21 cellular contexts compared by ENCODE assay signal in the genomic region with DNA sequence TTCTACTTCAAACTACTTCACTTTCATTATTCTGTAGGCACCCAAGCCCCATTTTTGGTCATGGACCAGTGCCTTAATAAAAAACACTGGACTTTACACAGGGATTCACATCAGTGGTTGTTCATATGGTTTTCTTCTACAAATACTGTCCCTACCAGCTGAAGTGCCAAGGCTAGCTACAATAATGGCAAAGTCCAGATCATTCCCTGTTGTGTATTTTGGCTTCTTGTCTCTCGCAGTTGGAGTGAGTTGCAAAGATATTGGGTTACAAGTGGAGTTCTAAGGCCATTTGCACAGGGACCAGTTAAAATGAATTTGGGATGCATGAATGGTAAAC. TPM values are rescaled to one million over a fixed set of nuclear protein-coding genes. Genes with fewer than 3 reads are reported as not detected.
DNase-seq lines count a peak whose midpoint lies in the region; ATAC-seq and TF ChIP-seq lines count a peak whose summit lies in the region.
"Had no signal": no experiment of that assay in that cellular context is flagged by ENCODE, and none has a peak within 500 bp of the region (broad histone marks: within the 10 kb centered on the region; RNA-seq: fewer than 3 reads in every experiment).

No MANE protein-coding gene starts in this region.

- ATAC-seq in right lobe of liver (peak; percentile 93 to 96 (median 96)), T-helper 17 cell (no peak), GM18909 (IDR thresholded peaks at IDR 0.05; ENCODE audit: poor library complexity, unreplicated experiment) (no peak)
- ATAC-seq: activated T-cell treated with anti-CD3 and anti-CD28 coated beads, Interleukin-2, amount 50 U/mL, for 72 hours; CD8-positive, alpha-beta T cell; lower lobe of right lung had no signal

- no peaks in the 10 kb centered on the region for H3K36me3 ChIP-seq in right lobe of liver
- H3K36me3 ChIP-seq: heart right ventricle, lower lobe of right lung had no signal

- peaks cover 12% of the 10 kb centered on the region for H3K4me1 Mint-ChIP-seq in HFFc6 (ENCODE audit: low read depth)
- H3K4me1 Mint-ChIP-seq in T-helper 17 cell = no peaks in the 10 kb centered on the region
- H3K4me1 Mint-ChIP-seq: immature natural killer cell had no signal

- no peak for TF ChIP-seq CTCF in right lobe of liver (IDR thresholded peaks at IDR 0.05)
- TF ChIP-seq CTCF in HFFc6 (IDR thresholded peaks at IDR 0.05) = no peak

- 20% methylated on average over 1 of the region's 1 CpG for WGBS in right lobe of liver (ENCODE audit: insufficient coverage, low coverage, low lambda C conversion rate, missing lambda C conversion rate)

- no peaks in the 10 kb centered on the region; the same call in none of the 2 replicates for H3K27me3 Mint-ChIP-seq in HFFc6 (ENCODE audit: insufficient read depth)
- no peaks in the 10 kb centered on the region for H3K27me3 Mint-ChIP-seq in T-helper 17 cell
- H3K27me3 Mint-ChIP-seq: activated naive CD4-positive, alpha-beta T cell treated with anti-CD3 and anti-CD28 coated beads, Interleukin-2, amount 50 U/mL, for 24 hours had no signal

- H3K27me3 ChIP-seq in right lobe of liver = no peaks in the 10 kb centered on the region
- H3K27me3 ChIP-seq: heart right ventricle, tibial nerve had no signal

- H3K36me3 Mint-ChIP-seq in HFFc6 (ENCODE audit: low read depth) = peaks cover 5% of the 10 kb centered on the region; the same call in 1 of the 2 replicates
- H3K36me3 Mint-ChIP-seq in T-helper 17 cell (ENCODE audit: low read depth) = peaks cover 2% of the 10 kb centered on the region

- peak overlapping the region in 1 of 3 donors; percentile 11 for H3K4me3 ChIP-seq in right lobe of liver
- H3K4me3 ChIP-seq: GM23248, heart right ventricle, lower lobe of right lung, tibial nerve had no signal

- H3K4me1 ChIP-seq in right lobe of liver = peaks cover 0 to 19% (median 3%) of the 10 kb centered on the region in 4 donors
- H3K4me1 ChIP-seq: lower lobe of right lung, tibial nerve had no signal

- intact Hi-C loops in right lobe of liver (cut with DNase I) = no loop called here

- H3K9me3 ChIP-seq in right lobe of liver (no peaks in the 10 kb centered on the region), T-helper 17 cell (ENCODE audit: control insufficient read depth, low read length, poor library complexity, severe bottlenecking) (no peaks in the 10 kb centered on the region)
- H3K9me3 ChIP-seq: lower lobe of right lung had no signal

- H3K4me3 Mint-ChIP-seq in HFFc6 (no peak overlapping the region), T-helper 17 cell (no peak overlapping the region)
- H3K4me3 Mint-ChIP-seq: activated naive CD4-positive, alpha-beta T cell treated with anti-CD3 and anti-CD28 coated beads, Interleukin-2, amount 50 U/mL, for 24 hours; activated T-cell treated with anti-CD3 and anti-CD28 coated beads, Interleukin-2, amount 50 U/mL, for 72 hours; CD8-positive, alpha-beta T cell; immature natural killer cell had no signal

- no peak for TF ChIP-seq POLR2A in right lobe of liver (IDR thresholded peaks at IDR 0.05)

- H3K27ac Mint-ChIP-seq in HFFc6 (no peak overlapping the region), T-helper 17 cell (no peak overlapping the region)
- H3K27ac Mint-ChIP-seq: activated naive CD4-positive, alpha-beta T cell treated with anti-CD3 and anti-CD28 coated beads, Interleukin-2, amount 50 U/mL, for 24 hours; activated T-cell treated with anti-CD3 and anti-CD28 coated beads, Interleukin-2, amount 50 U/mL, for 72 hours; CD8-positive, alpha-beta T cell; immature natural killer cell had no signal

- H3K9me3 Mint-ChIP-seq in HFFc6 = peaks cover 5% of the 10 kb centered on the region
- H3K9me3 Mint-ChIP-seq: activated naive CD4-positive, alpha-beta T cell treated with anti-CD3 and anti-CD28 coated beads, Interleukin-2, amount 50 U/mL, for 24 hours had no signal

- DNase-seq in DMS53 (lab: John Stamatoyannopoulos, UW) (peak; percentile 84), NCI-H1092 treated with DMSO at 0.1 percent for 48 hours (lab: John Stamatoyannopoulos, UW) (peak; percentile 97), NCI-H510A (lab: John Stamatoyannopoulos, UW) (peak; percentile 49), right lobe of liver (peak in 1 of 3 donors; percentile 77), HFFc6 (no peak), T-helper 17 cell (no peak)
- DNase-seq: activated CD4-positive, CD25-positive, alpha-beta regulatory T cell treated with anti-CD3 and anti-CD28 coated beads, Interleukin-2, amount 50 U/mL, for 72 hours; activated T-cell treated with anti-CD3 and anti-CD28 coated beads, Interleukin-2, amount 50 U/mL, for 72 hours; CD8-positive, alpha-beta T cell; heart right ventricle; immature natural killer cell; KG1; lower lobe of right lung; NCI-H82; stimulated activated CD4-positive, alpha-beta T cell treated with anti-CD3 and anti-CD28 coated beads, Interleukin-1b, Interleukin-23, amount 100 ng/mL, for 48 hours; stimulated activated naive CD4-positive, alpha-beta T cell treated with Interleukin-2 at 50 U/mL for 16 hours; T1000 had no signal

- H3K27ac ChIP-seq in right lobe of liver = peak overlapping the region in 2 of 3 donors; percentile 75 to 90
- H3K27ac ChIP-seq: GM23248, heart right ventricle, lower lobe of right lung, tibial nerve had no signal

RNA-seq across cellular contexts. Expression of a gene that starts 16.7 kb away (rescaled TPM):
- total RNA-seq in right lobe of liver (10 to 100 TPM; 25.1 to 34.0 (median 28.1) TPM), T-helper 17 cell (10 to 100 TPM; 46.7 to 49.3 TPM)
- total RNA-seq in HFFc6 (2021; fragmentation: NEBNext Ultra II Directional; extraction: Animal tissue kit (Norgen Biotek cat#: 25700)) = 10 to 100 TPM; 51.7 to 61.0 (median 56.4) TPM

Comparison
In these comparisons a context has a peak if more than half of its experiments do, and no peak if none do; other contexts are left out.
1. DNase-seq: peak in DMS53 (single experiment), NCI-H1092 treated with DMSO at 0.1 percent for 48 hours (single experiment) and NCI-H510A (single experiment); none in HFFc6 (single experiment) and T-helper 17 cell (0 of 3).
2. ATAC-seq: peak in right lobe of liver (4 of 4); none in T-helper 17 cell (single experiment) and GM18909 (single experiment).